20 cellular contexts compared by ENCODE assay signal in the genomic region with DNA sequence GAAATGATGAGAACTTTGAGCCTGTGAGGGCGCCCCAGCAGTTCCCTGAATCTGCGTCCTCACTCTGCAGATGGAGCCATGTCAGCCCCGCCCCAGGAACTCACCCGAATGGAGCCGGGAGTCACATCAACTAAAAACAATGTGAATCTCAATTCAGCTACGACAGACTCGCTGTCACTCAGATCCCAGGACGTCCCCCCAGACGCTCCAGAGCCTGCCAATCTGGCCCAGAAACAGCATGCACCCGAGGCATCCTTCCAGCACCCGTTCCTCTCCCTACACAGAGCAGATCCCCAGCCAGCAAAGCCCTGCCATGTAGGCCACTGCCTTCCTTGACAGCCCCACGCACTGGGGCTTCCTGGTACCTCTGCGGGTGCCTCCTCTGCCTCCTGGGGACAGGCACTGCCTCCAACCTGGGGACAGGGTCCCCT.
DNase-seq lines count a peak whose midpoint lies in the region; ATAC-seq, FAIRE-seq and TF ChIP-seq lines count a peak whose summit lies in the region.
"Had no signal": no experiment of that assay in that cellular context is flagged by ENCODE, and none has a peak within 500 bp of the region (broad histone marks: within the 10 kb centered on the region; RNA-seq: fewer than 3 reads in every experiment).

No MANE protein-coding gene starts in this region.

- H3K27ac Mint-ChIP-seq in nephron progenitor cell: peak overlapping the region; percentile 77
- H3K27ac Mint-ChIP-seq: activated naive CD8-positive, alpha-beta T cell; B cell had no signal

- H3K4me2 ChIP-seq in OCI-LY3 (ENCODE audit: low read length): peak overlapping the region; percentile 54

- intact Hi-C loops in tibial artery (cut with DNase I; ENCODE audit: low total_unique reads): no loop called here
- intact Hi-C loops in upper lobe of right lung (cut with DNase I): no loop called here

- ATAC-seq in gastroesophageal sphincter (peak; percentile 31), HG02623 (IDR thresholded peaks at IDR 0.05; ENCODE audit: unreplicated experiment) (no peak), upper lobe of right lung (no peak)

- no peaks in the 10 kb centered on the region for H3K9me3 ChIP-seq in OCI-LY3 (ENCODE audit: insufficient read depth, low read length)
- no peaks in the 10 kb centered on the region for H3K9me3 ChIP-seq in gastroesophageal sphincter
- no peaks in the 10 kb centered on the region for H3K9me3 ChIP-seq in tibial artery
- no peaks in the 10 kb centered on the region for H3K9me3 ChIP-seq in BE2C
- H3K9me3 ChIP-seq in upper lobe of right lung: no peaks in the 10 kb centered on the region

- peak overlapping the region; percentile 26; the same call in 1 of the 2 replicates for H3K4me3 ChIP-seq in OCI-LY3 (ENCODE audit: low read length)
- H3K4me3 ChIP-seq in gastroesophageal sphincter: peak overlapping the region in 1 of 2 donors; percentile 20
- H3K4me3 ChIP-seq in tibial artery: peak overlapping the region; percentile 14 to 35
- no peak overlapping the region for H3K4me3 ChIP-seq in BE2C (ENCODE audit: low read depth, low read length)
- H3K4me3 ChIP-seq in upper lobe of right lung: no peak overlapping the region
- H3K4me3 ChIP-seq: GM23248 had no signal

- WGBS in gastroesophageal sphincter (ENCODE audit: low coverage in 1 of 2), 2 donors: 50 to 100% methylated on average over 1 to 5 of the region's 13 CpGs

- no peaks in the 10 kb centered on the region for H3K79me2 ChIP-seq in OCI-LY3 (ENCODE audit: low read length)

- TF ChIP-seq POLR2A in gastroesophageal sphincter (IDR thresholded peaks at IDR 0.05) (no peak), GM12891 (IDR thresholded peaks at IDR 0.05; ENCODE audit: low read depth, low read length) (no peak)

- H3K4me1 Mint-ChIP-seq in nephron progenitor cell: peaks cover 67% of the 10 kb centered on the region
- H3K4me1 Mint-ChIP-seq: B cell had no signal

- H3K36me3 ChIP-seq in OCI-LY3 (replicated peaks; ENCODE audit: low read depth, low read length): no peaks in the 10 kb centered on the region
- no peaks in the 10 kb centered on the region for H3K36me3 ChIP-seq in gastroesophageal sphincter
- H3K36me3 ChIP-seq in tibial artery: no peaks in the 10 kb centered on the region
- H3K36me3 ChIP-seq in BE2C: no peaks in the 10 kb centered on the region
- no peaks in the 10 kb centered on the region for H3K36me3 ChIP-seq in upper lobe of right lung

- no peak for TF ChIP-seq EP300 in gastroesophageal sphincter (IDR thresholded peaks at IDR 0.05)

- H3K9me3 Mint-ChIP-seq in nephron progenitor cell: no peaks in the 10 kb centered on the region

- H2AFZ ChIP-seq in OCI-LY3 (ENCODE audit: low read depth, low read length): peak overlapping the region; percentile 39; the same call in 1 of the 2 replicates
- H2AFZ ChIP-seq: GM23248 had no signal

- H3K27me3 ChIP-seq in OCI-LY3 (ENCODE audit: low read depth, low read length): no peaks in the 10 kb centered on the region
- H3K27me3 ChIP-seq in gastroesophageal sphincter: no peaks in the 10 kb centered on the region
- H3K27me3 ChIP-seq in tibial artery: no peaks in the 10 kb centered on the region
- no peaks in the 10 kb centered on the region for H3K27me3 ChIP-seq in BE2C
- no peaks in the 10 kb centered on the region for H3K27me3 ChIP-seq in upper lobe of right lung

- H3K27me3 Mint-ChIP-seq in nephron progenitor cell (ENCODE audit: low read depth, poor library complexity): peaks cover 10% of the 10 kb centered on the region
- H3K27me3 Mint-ChIP-seq: activated naive CD8-positive, alpha-beta T cell; B cell had no signal

- no peak for FAIRE-seq in GM12891 (lab: Jason Lieb, UNC)
- FAIRE-seq: endothelial cell of umbilical vein had no signal

- no peaks in the 10 kb centered on the region for H3K36me3 Mint-ChIP-seq in nephron progenitor cell (ENCODE audit: low read depth)
- H3K36me3 Mint-ChIP-seq: activated naive CD8-positive, alpha-beta T cell had no signal

- no peaks in the 10 kb centered on the region for H4K20me1 ChIP-seq in OCI-LY3 (ENCODE audit: insufficient read depth, low read length)

- TF ChIP-seq CTCF in OCI-LY3 (IDR thresholded peaks at IDR 0.05; ENCODE audit: low read depth, low read length) (no peak), gastroesophageal sphincter (IDR thresholded peaks at IDR 0.05) (no peak), nephron progenitor cell (IDR thresholded peaks at IDR 0.05) (no peak), tibial artery (IDR thresholded peaks at IDR 0.05) (no peak), BE2C (IDR thresholded peaks at IDR 0.05; ENCODE audit: low read depth, low read length) (no peak), upper lobe of right lung (IDR thresholded peaks at IDR 0.05) (no peak)

- no peak overlapping the region for H3K9ac ChIP-seq in OCI-LY3 (ENCODE audit: low read length)
- H3K9ac ChIP-seq: GM23248 had no signal

- H3K27ac ChIP-seq in OCI-LY3 (ENCODE audit: low read length) (no peak overlapping the region), gastroesophageal sphincter (peak overlapping the region in 3 of 4 donors; percentile 76 to 80 (median 77)), tibial artery (peak overlapping the region; percentile 84 to 85), upper lobe of right lung (no peak overlapping the region)
- H3K27ac ChIP-seq: GM23248, RWPE1 had no signal

- no peak overlapping the region for H3K4me3 Mint-ChIP-seq in nephron progenitor cell
- H3K4me3 Mint-ChIP-seq: activated naive CD8-positive, alpha-beta T cell; B cell had no signal

- no peak for DNase-seq in nephron progenitor cell
- peak in 1 of 2 donors; percentile 88 for DNase-seq in tibial artery
- DNase-seq in GM12891 (ENCODE audit: insufficient read length, low spot score): no peak
- no peak for DNase-seq in BE2C
- DNase-seq in upper lobe of right lung: no peak
- DNase-seq: activated CD4-positive, CD25-positive, alpha-beta regulatory T cell treated with anti-CD3 and anti-CD28 coated beads, Interleukin-2, amount 50 U/mL, for 72 hours; activated T-cell treated with anti-CD3 and anti-CD28 coated beads for 4 hours; glutamatergic neuron; GM23248; NCI-H82; stimulated activated CD4-positive, alpha-beta T cell treated with anti-CD3 and anti-CD28 coated beads, Interleukin-4, amount 100 ng/mL, for 1 hour; T-helper 2 cell; trophoblast cell had no signal

- H3K4me1 ChIP-seq in OCI-LY3 (ENCODE audit: low read length): peaks cover 9% of the 10 kb centered on the region; the same call in 1 of the 2 replicates
- peaks cover 0 to 30% (median 8%) of the 10 kb centered on the region in 3 donors for H3K4me1 ChIP-seq in gastroesophageal sphincter
- H3K4me1 ChIP-seq in tibial artery: peaks cover 0 to 33% (median 18%) of the 10 kb centered on the region in 4 donors
- H3K4me1 ChIP-seq in BE2C: no peaks in the 10 kb centered on the region
- H3K4me1 ChIP-seq in upper lobe of right lung: peaks cover 7% of the 10 kb centered on the region

TF ChIP-seq in GM12891, 5 proteins besides CTCF, POLR2A, EP300 and RAD21:
- TF ChIP-seq PAX5 (IDR thresholded peaks at IDR 0.05; ENCODE audit: insufficient read depth, low read length, severe bottlenecking) (no peak), POLR2AphosphoS5 (IDR thresholded peaks at IDR 0.05; ENCODE audit: low read depth, low read length) (no peak), SPI1 (IDR thresholded peaks at IDR 0.05; ENCODE audit: low read depth, low read length) (no peak), TAF1 (IDR thresholded peaks at IDR 0.05; ENCODE audit: low read depth, low read length) (no peak), POU2F2 (IDR thresholded peaks at IDR 0.05; ENCODE audit: low read depth, low read length) (no peak)

Comparison
In these comparisons a context has a peak if more than half of its experiments do, and no peak if none do; other contexts are left out.
1. H3K27ac ChIP-seq: peak in gastroesophageal sphincter (3 of 4) and tibial artery (2 of 2); none in OCI-LY3 (single experiment) and upper lobe of right lung (single experiment).
2. H3K4me3 ChIP-seq: peak in OCI-LY3 (single experiment) and tibial artery (2 of 2); none in BE2C (single experiment) and upper lobe of right lung (single experiment).